Comparison of ENCODE assay signal across 13 cellular contexts in genomic region chr18:46013484-46014189, GRCh38. TPM values are rescaled to one million over a fixed set of nuclear protein-coding genes. Genes with fewer than 3 reads are reported as not detected.
DNase-seq lines count a peak whose midpoint lies in the region; ATAC-seq and TF ChIP-seq lines count a peak whose summit lies in the region.
"Had no signal": no experiment of that assay in that cellular context is flagged by ENCODE, and none has a peak within 500 bp of the region (broad histone marks: within the 10 kb centered on the region; RNA-seq: fewer than 3 reads in every experiment).

No MANE protein-coding gene starts in this region.

- ATAC-seq in GM18861 (IDR thresholded peaks at IDR 0.05; ENCODE audit: unreplicated experiment) (peak; percentile 56), HG03060 (IDR thresholded peaks at IDR 0.05; ENCODE audit: low read depth, unreplicated experiment) (peak; percentile 43), HG02852 (IDR thresholded peaks at IDR 0.05; ENCODE audit: unreplicated experiment) (no peak), body of pancreas (no peak), WTC11 (no peak)
- ATAC-seq: CD8-positive, alpha-beta T cell had no signal

- POLR2A ChIA-PET in WTC11 (lab: Charles Lee): no interaction called here

- no peaks in the 10 kb centered on the region for H3K27me3 ChIP-seq in body of pancreas

- no peaks in the 10 kb centered on the region for H3K4me1 Mint-ChIP-seq in WTC11
- H3K4me1 Mint-ChIP-seq: brain had no signal

- no peak overlapping the region for H3K27ac Mint-ChIP-seq in WTC11
- H3K27ac Mint-ChIP-seq: brain; CD8-positive, alpha-beta T cell had no signal

- H3K9me3 ChIP-seq in body of pancreas: no peaks in the 10 kb centered on the region

- CTCF ChIA-PET in WTC11 (lab: Charles Lee): interaction anchor here (1.2 kb wide), 1 partner anchor 60 kb away, joined by 4 read pairs; no protein-coding TSS in a partner anchor

- TF ChIP-seq CTCF in body of pancreas (IDR thresholded peaks at IDR 0.05) (no peak), WTC11 (IDR thresholded peaks at IDR 0.05) (no peak)

- H3K9me3 Mint-ChIP-seq in WTC11: no peaks in the 10 kb centered on the region
- H3K9me3 Mint-ChIP-seq: brain; CD8-positive, alpha-beta T cell had no signal

- H3K4me3 ChIP-seq in body of pancreas: no peak overlapping the region
- H3K4me3 ChIP-seq: skin epidermis had no signal

- WGBS in body of pancreas, 2 donors: 62 to 76% methylated on average over 5 of the region's 5 CpGs

- H3K27me3 Mint-ChIP-seq in WTC11 (ENCODE audit: low read depth): no peaks in the 10 kb centered on the region
- H3K27me3 Mint-ChIP-seq: brain had no signal

- no peak for TF ChIP-seq POLR2A in body of pancreas (IDR thresholded peaks at IDR 0.05)

- H3K4me3 Mint-ChIP-seq in WTC11: no peak overlapping the region
- H3K4me3 Mint-ChIP-seq: brain; CD8-positive, alpha-beta T cell had no signal

- peak; percentile 93 for DNase-seq in CD1c-positive myeloid dendritic cell (ENCODE audit: extremely low spot score)
- DNase-seq in RPMI8226: peak; percentile 58
- no peak for DNase-seq in body of pancreas
- no peak for DNase-seq in mucosa of gallbladder (ENCODE audit: low spot score)
- no peak for DNase-seq in WTC11 (ENCODE audit: low spot score)
- DNase-seq: CD8-positive, alpha-beta T cell; stimulated activated naive CD4-positive, alpha-beta T cell treated with Interleukin-2 at 50 U/mL for 16 hours; WERI-Rb-1 had no signal

- no peaks in the 10 kb centered on the region for H3K36me3 Mint-ChIP-seq in WTC11
- H3K36me3 Mint-ChIP-seq: brain had no signal

- no peaks in the 10 kb centered on the region for H3K4me1 ChIP-seq in body of pancreas

- no peak overlapping the region for H3K27ac ChIP-seq in body of pancreas
- H3K27ac ChIP-seq: skin epidermis, WERI-Rb-1 had no signal

- intact Hi-C loops in body of pancreas (cut with DNase I): no loop called here

- no peaks in the 10 kb centered on the region for H3K36me3 ChIP-seq in body of pancreas (replicated peaks in 1 of 2; ENCODE audit: insufficient read depth in 1 of 2, low read depth in 2 of 2)
- H3K36me3 ChIP-seq: WERI-Rb-1 had no signal

TF ChIP-seq in WTC11, 78 proteins besides CTCF, POLR2A, EP300 and RAD21:
- TF ChIP-seq ZNF532 (CRISPR knock-in tag; IDR thresholded peaks at IDR 0.05; ENCODE audit: borderline replicate concordance) (no peak), ZNF671 (CRISPR knock-in tag; IDR thresholded peaks at IDR 0.05) (no peak), SMAD4 (CRISPR knock-in tag; IDR thresholded peaks at IDR 0.05) (no peak), PRRX2 (CRISPR knock-in tag; IDR thresholded peaks at IDR 0.05) (no peak)

RNA-seq across cellular contexts. Expression of gene EPG5, which starts 46.5 kb away (rescaled TPM):
- total RNA-seq in body of pancreas (10 to 100 TPM; 13.2 to 14.5 TPM), mucosa of gallbladder (25.7 TPM), WTC11 (2021) (19.2 to 22.7 TPM (median 20.7 TPM) in 3 replicates)

RNA-seq across cellular contexts. Expression of gene PSTPIP2, which starts 58.4 kb away (rescaled TPM):
- total RNA-seq in body of pancreas (1 to 10 TPM; 1.6 to 4.4 TPM), mucosa of gallbladder (7.0 TPM), WTC11 (2021) (1.9 to 2.5 TPM (median 1.9 TPM) in 3 replicates)

Comparison
In these comparisons a context has a peak if more than half of its experiments do, and no peak if none do; other contexts are left out.
1. DNase-seq: peak in CD1c-positive myeloid dendritic cell (single experiment) and RPMI8226 (single experiment); none in body of pancreas (0 of 4), mucosa of gallbladder (single experiment) and WTC11 (single experiment).
2. ATAC-seq: peak in GM18861 (single experiment) and HG03060 (single experiment); none in HG02852 (single experiment), body of pancreas (single experiment) and WTC11 (single experiment).